ENCODE assay signal across 20 cellular contexts in the genomic region with DNA sequence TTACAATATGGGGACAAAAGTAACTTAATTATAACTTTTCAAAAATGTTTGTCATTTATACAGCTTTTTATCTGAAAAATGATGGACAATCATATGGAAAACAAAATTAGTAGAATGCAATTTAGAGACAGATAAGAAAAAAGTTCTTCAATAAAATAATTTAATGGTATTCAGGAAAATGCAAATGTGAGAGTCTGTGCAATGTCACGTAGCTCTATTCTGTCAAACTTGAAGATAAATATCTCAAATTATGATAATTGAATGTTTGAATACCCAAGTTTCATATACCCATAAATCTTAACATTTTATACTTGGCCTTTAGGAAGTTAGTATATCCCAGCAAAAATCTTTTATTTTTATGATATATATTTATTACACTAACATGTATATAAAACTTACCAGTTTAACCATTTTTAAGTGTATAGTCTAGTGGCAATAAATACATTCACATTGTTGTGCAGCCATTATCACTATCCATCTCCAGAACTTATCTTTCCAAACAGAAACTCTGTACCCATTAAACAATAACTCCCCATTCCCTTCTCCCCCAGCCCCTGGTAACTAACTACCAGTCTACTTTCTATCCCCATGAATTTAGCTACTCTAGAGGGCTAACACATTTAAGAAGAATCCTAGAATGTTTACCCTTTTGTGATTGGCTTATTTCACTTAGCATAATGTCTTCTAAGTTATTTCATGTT.
"Had no signal": no experiment of that assay in that cellular context is flagged by ENCODE, and none has a peak within 500 bp of the region (broad histone marks: within the 10 kb centered on the region; RNA-seq: fewer than 3 reads in every experiment).

No MANE protein-coding gene starts in this region.

- H3K4me3 ChIP-seq: coronary artery, esophagus muscularis mucosa, hepatocyte, left lung, prostate gland, right atrium auricular region, spleen, tibial artery had no signal

- H3K36me3 Mint-ChIP-seq: natural killer cell had no signal

- H3K4me1 ChIP-seq: esophagus muscularis mucosa, left lung, prostate gland, right atrium auricular region, spleen, tibial artery had no signal

- DNase-seq: activated B cell treated with CpG ODN at 0.5 μM for 24 hours; activated CD4-positive, alpha-beta T cell treated with anti-CD3 and anti-CD28 coated beads for 36 hours; activated CD4-positive, alpha-beta T cell treated with anti-CD3 and anti-CD28 coated beads, Interleukin-2, amount 50 U/mL, for 4 hours; amniotic stem cell; cerebellar nuclear complex; glutamatergic neuron; immature natural killer cell; kidney glomerular epithelial cell; left lung; natural killer cell; spleen; stimulated activated CD4-positive, alpha-beta T cell treated with anti-CD3 and anti-CD28 coated beads, Interleukin-4, amount 100 ng/mL, for 1 hour; stimulated activated naive CD8-positive, alpha-beta T cell treated with anti-CD3 and anti-CD28 coated beads, Interleukin-15, amount 100 ng/mL, for 72 hours; tibial artery had no signal

- H3K9me3 Mint-ChIP-seq: activated B cell treated with CpG ODN at 0.5 μM for 24 hours, immature natural killer cell, natural killer cell had no signal

- H3K36me3 ChIP-seq: esophagus muscularis mucosa, left lung, prostate gland, right atrium auricular region, spleen, tibial artery had no signal

- H3K4me1 Mint-ChIP-seq: activated B cell treated with CpG ODN at 0.5 μM for 24 hours; activated T-helper 17 cell treated with anti-CD3 and anti-CD28 coated beads, Interleukin-2, amount 50 U/mL, for 72 hours had no signal

- H3K4me3 Mint-ChIP-seq: activated B cell treated with CpG ODN at 0.5 μM for 24 hours; activated CD4-positive, alpha-beta T cell treated with anti-CD3 and anti-CD28 coated beads for 36 hours; immature natural killer cell; natural killer cell had no signal

- H3K27me3 ChIP-seq: esophagus muscularis mucosa, hepatocyte, left lung, right atrium auricular region, spleen, tibial artery had no signal

- ATAC-seq: activated T-helper 17 cell treated with anti-CD3 and anti-CD28 coated beads, Interleukin-2, amount 50 U/mL, for 72 hours; left lung; natural killer cell; stimulated activated naive CD8-positive, alpha-beta T cell treated with anti-CD3 and anti-CD28 coated beads, Interleukin-15, amount 100 ng/mL, for 72 hours had no signal

- H3K27me3 Mint-ChIP-seq: activated B cell treated with CpG ODN at 0.5 μM for 24 hours; activated CD4-positive, alpha-beta T cell treated with anti-CD3 and anti-CD28 coated beads for 36 hours; activated T-helper 17 cell treated with anti-CD3 and anti-CD28 coated beads, Interleukin-2, amount 50 U/mL, for 72 hours; stimulated activated naive CD8-positive, alpha-beta T cell treated with anti-CD3 and anti-CD28 coated beads, Interleukin-15, amount 100 ng/mL, for 72 hours had no signal

- H3K27ac Mint-ChIP-seq: activated B cell treated with CpG ODN at 0.5 μM for 24 hours; activated CD4-positive, alpha-beta T cell treated with anti-CD3 and anti-CD28 coated beads for 36 hours; activated T-helper 17 cell treated with anti-CD3 and anti-CD28 coated beads, Interleukin-2, amount 50 U/mL, for 72 hours; natural killer cell had no signal

- H3K27ac ChIP-seq: coronary artery, esophagus muscularis mucosa, hepatocyte, left lung, prostate gland, right atrium auricular region, spleen, tibial artery had no signal

- H3K9me3 ChIP-seq: esophagus muscularis mucosa, left lung, prostate gland, right atrium auricular region, spleen, tibial artery had no signal
